9 cellular contexts compared by ENCODE assay signal in genomic region chr6:35311390-35312075, GRCh38. TPM values are rescaled to one million over a fixed set of nuclear protein-coding genes. Genes with fewer than 3 reads are reported as not detected.
DNase-seq lines count a peak whose midpoint lies in the region; ATAC-seq and TF ChIP-seq lines count a peak whose summit lies in the region.
"Had no signal": no experiment of that assay in that cellular context is flagged by ENCODE, and none has a peak within 500 bp of the region (broad histone marks: within the 10 kb centered on the region; RNA-seq: fewer than 3 reads in every experiment).

No MANE protein-coding gene starts in this region.

- TF ChIP-seq CTCF in GM12865 (IDR thresholded peaks at IDR 0.05; ENCODE audit: insufficient read depth, low read depth, low read length, missing control alignments), result no peak
- TF ChIP-seq CTCF in WTC11 (IDR thresholded peaks at IDR 0.05), result no peak

- peak; percentile 77 to 91 (median 88) for ATAC-seq in T-cell (replicated peaks in 1 of 4)
- no peak for ATAC-seq in WTC11

- H3K9me3 Mint-ChIP-seq in T-cell (no peaks in the 10 kb centered on the region), WTC11 (no peaks in the 10 kb centered on the region)

- H3K4me1 Mint-ChIP-seq in T-cell (peaks cover 93 to 95% (median 93%) of the 10 kb centered on the region in 3 donors), WTC11 (no peaks in the 10 kb centered on the region)

- POLR2A ChIA-PET in T-cell (lab: Charles Lee) (interaction anchor here in 1 of 2 donors (0.7 to 1.4 kb wide), 2 partner anchors 9 to 646 kb away, joined by 3 read pairs; no protein-coding TSS in a partner anchor), WTC11 (lab: Charles Lee) (no interaction called here)

- H3K4me1 ChIP-seq in rectal smooth muscle tissue (ENCODE audit: control insufficient read depth, insufficient read depth, low read length), result no peaks in the 10 kb centered on the region

- peak overlapping the region; percentile 10 for H3K9ac ChIP-seq in rectal smooth muscle tissue (ENCODE audit: low read length)

- CTCF ChIA-PET in T-cell (lab: Charles Lee) (interaction anchor here in 1 of 2 donors (0.6 to 2.3 kb wide), 8 partner anchors 9 to 138 kb away, joined by 3 to 9 read pairs (median 4); partner anchors contain the start of gene DEF6), WTC11 (lab: Charles Lee) (interaction anchor here (1.2 to 2.0 kb wide), 4 partner anchors 9 to 138 kb away, joined by 3 to 9 read pairs (median 6); partner anchors contain the start of genes DEF6 and PPARD)

- H3K4me3 Mint-ChIP-seq in T-cell (peak overlapping the region; percentile 70 to 79 (median 78)), WTC11 (no peak overlapping the region)

- H3K27me3 Mint-ChIP-seq in T-cell (no peaks in the 10 kb centered on the region), WTC11 (ENCODE audit: low read depth) (peaks cover 8% of the 10 kb centered on the region)

- peak overlapping the region; percentile 30 for H3K4me3 ChIP-seq in GM12865 (ENCODE audit: low read depth, low read length)
- H3K4me3 ChIP-seq in rectal smooth muscle tissue (ENCODE audit: low read length), result no peak overlapping the region
- H3K4me3 ChIP-seq: cardiac muscle cell had no signal

- H3K36me3 Mint-ChIP-seq in T-cell, result peaks cover 68% of the 10 kb centered on the region
- H3K36me3 Mint-ChIP-seq in WTC11, result no peaks in the 10 kb centered on the region

- no peaks in the 10 kb centered on the region for H3K27me3 ChIP-seq in rectal smooth muscle tissue (ENCODE audit: control insufficient read depth, insufficient read depth, low read length)

- H3K36me3 ChIP-seq in rectal smooth muscle tissue (ENCODE audit: control insufficient read depth, insufficient read depth, low read length), result no peaks in the 10 kb centered on the region
- H3K36me3 ChIP-seq: cardiac muscle cell had no signal

- H3K27ac ChIP-seq in rectal smooth muscle tissue (ENCODE audit: low read depth, low read length), result no peak overlapping the region
- H3K27ac ChIP-seq: cardiac muscle cell had no signal

- peak; percentile 65 for DNase-seq in GM12865 (ENCODE audit: low read depth)
- DNase-seq in T-cell, result peak in 33 of 34 experiments; percentile 43 to 80 (median 61)
- peak; percentile 37 for DNase-seq in activated naive CD4-positive, alpha-beta T cell treated with anti-CD3 and anti-CD28 coated beads, Interleukin-2, amount 50 U/mL, for 16 hours
- DNase-seq in midbrain (lab: John Stamatoyannopoulos, UW), result no peak
- DNase-seq in WTC11 (ENCODE audit: low spot score), result no peak
- no peak for DNase-seq in NCI-H146 (lab: John Stamatoyannopoulos, UW)
- DNase-seq in NCI-H69 (lab: John Stamatoyannopoulos, UW), result no peak

- H3K27ac Mint-ChIP-seq in T-cell (peak overlapping the region; percentile 99), WTC11 (no peak overlapping the region)

TF ChIP-seq in WTC11, 78 proteins besides CTCF, POLR2A, EP300 and RAD21:
- TF ChIP-seq EMX1 (CRISPR knock-in tag; IDR thresholded peaks at IDR 0.05) (no peak), HMGA2 (CRISPR knock-in tag; IDR thresholded peaks at IDR 0.05) (no peak)
- TF ChIP-seq, protein P1, sequence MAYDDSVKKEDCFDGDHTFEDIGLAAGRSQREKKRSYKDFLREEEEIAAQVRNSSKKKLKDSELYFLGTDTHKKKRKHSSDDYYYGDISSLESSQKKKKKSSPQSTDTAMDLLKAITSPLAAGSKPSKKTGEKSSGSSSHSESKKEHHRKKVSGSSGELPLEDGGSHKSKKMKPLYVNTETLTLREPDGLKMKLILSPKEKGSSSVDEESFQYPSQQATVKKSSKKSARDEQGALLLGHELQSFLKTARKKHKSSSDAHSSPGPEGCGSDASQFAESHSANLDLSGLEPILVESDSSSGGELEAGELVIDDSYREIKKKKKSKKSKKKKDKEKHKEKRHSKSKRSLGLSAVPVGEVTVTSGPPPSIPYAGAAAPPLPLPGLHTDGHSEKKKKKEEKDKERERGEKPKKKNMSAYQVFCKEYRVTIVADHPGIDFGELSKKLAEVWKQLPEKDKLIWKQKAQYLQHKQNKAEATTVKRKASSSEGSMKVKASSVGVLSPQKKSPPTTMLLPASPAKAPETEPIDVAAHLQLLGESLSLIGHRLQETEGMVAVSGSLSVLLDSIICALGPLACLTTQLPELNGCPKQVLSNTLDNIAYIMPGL (CRISPR knock-in tag; IDR thresholded peaks at IDR 0.05), result no peak

RNA-seq across cellular contexts. Expression of gene DEF6, which starts 13.9 kb away (rescaled TPM):
- 100 to 1,000 TPM; 221 to 311 (median 298) TPM for total RNA-seq in T-cell
- total RNA-seq in WTC11 (2021), result 11.3 to 12.8 TPM (median 11.4 TPM) in 3 replicates

RNA-seq across cellular contexts. Expression of gene PPARD, which starts 30.8 kb away (rescaled TPM):
- 10 to 100 TPM; 36.8 to 41.3 (median 37.9) TPM for total RNA-seq in T-cell
- total RNA-seq in WTC11 (2021), result 14.7 to 17.1 TPM (median 16.8 TPM) in 3 replicates

RNA-seq across cellular contexts. Expression of gene ZNF76, which starts 52.0 kb away (rescaled TPM):
- total RNA-seq in T-cell (10 to 100 TPM; 72.7 to 91.3 (median 84.8) TPM), WTC11 (2021) (21.4 to 25.8 TPM (median 23.7 TPM) in 3 replicates)

Comparison
In these comparisons a context has a peak if more than half of its experiments do, and no peak if none do; other contexts are left out.
1. DNase-seq: peak in GM12865 (single experiment), T-cell (33 of 34) and activated naive CD4-positive, alpha-beta T cell treated with anti-CD3 and anti-CD28 coated beads, Interleukin-2, amount 50 U/mL, for 16 hours (single experiment); none in midbrain (single experiment), WTC11 (single experiment), NCI-H146 (single experiment) and NCI-H69 (single experiment).
2. RNA of gene DEF6, which starts 13.9 kb away (total RNA-seq): 221 to 311 TPM in T-cell; 11.3 to 12.8 TPM in WTC11; every median in the first group is over 10 times any median in the second.